ENCODE assay signal across 16 cellular contexts in genomic region chr13:70613295-70613694, GRCh38.
A peak's percentile ranks its signal among the peaks of the same experiment; 100 is the strongest.
DNase-seq lines count a peak whose midpoint lies in the region; ATAC-seq, FAIRE-seq and TF ChIP-seq lines count a peak whose summit lies in the region.
"Had no signal": no experiment of that assay in that cellular context is flagged by ENCODE, and none has a peak within 500 bp of the region (broad histone marks: within the 10 kb centered on the region; RNA-seq: fewer than 3 reads in every experiment).

No MANE protein-coding gene starts in this region.

- H3K18ac ChIP-seq in mesenchymal stem cell (ENCODE audit: low read depth in 1 of 2, low read length in 2 of 2): no peak overlapping the region

- no peak overlapping the region for H2BK15ac ChIP-seq in mesenchymal stem cell (ENCODE audit: low read depth, poor library complexity, severe bottlenecking)

- no peaks in the 10 kb centered on the region for H3K27me3 ChIP-seq in mesenchymal stem cell (ENCODE audit: control insufficient read depth in 1 of 2, insufficient read depth in 1 of 2, low read length in 2 of 2)
- H3K27me3 ChIP-seq: heart left ventricle had no signal

- no peak overlapping the region for H3K27ac ChIP-seq in mesenchymal stem cell (ENCODE audit: low read length, poor library complexity, severe bottlenecking)
- H3K27ac ChIP-seq: heart left ventricle had no signal

- no peaks in the 10 kb centered on the region for H3K36me3 ChIP-seq in mesenchymal stem cell (ENCODE audit: control insufficient read depth in 1 of 2, insufficient read depth in 2 of 2, low read depth in 1 of 2, low read length in 2 of 2)
- H3K36me3 ChIP-seq: HAP-1, heart left ventricle had no signal

- no peaks in the 10 kb centered on the region for H3K4me1 ChIP-seq in mesenchymal stem cell (ENCODE audit: control insufficient read depth, insufficient read depth, low read depth, low read length)
- H3K4me1 ChIP-seq: HAP-1, heart left ventricle had no signal

- H3K4me2 ChIP-seq in mesenchymal stem cell (ENCODE audit: low read length, poor library complexity, severe bottlenecking): no peak overlapping the region

- no peak overlapping the region for H3K4me3 ChIP-seq in mesenchymal stem cell (ENCODE audit: insufficient read depth in 1 of 2, low read depth in 1 of 2, low read length in 2 of 2)
- H3K4me3 ChIP-seq: HAP-1, heart left ventricle had no signal

- peak; percentile 2 for TF ChIP-seq CTCF in GM10266 (IDR thresholded peaks at IDR 0.05; ENCODE audit: control insufficient read depth, insufficient read depth, low read depth, missing control alignments)

- DNase-seq in GM10266 (ENCODE audit: extremely low spot score): no peak
- DNase-seq in NCI-H1417 treated with DMSO at 0.1 percent for 48 hours (lab: John Stamatoyannopoulos, UW): peak; percentile 8
- DNase-seq in mesenchymal stem cell: peak; percentile 13
- DNase-seq in activated CD8-positive, alpha-beta memory T cell treated with anti-CD3 and anti-CD28 coated beads, Interleukin-2, amount 50 U/mL, for 4 hours: no peak
- no peak for DNase-seq in stimulated activated CD4-positive, alpha-beta T cell treated with anti-CD3 and anti-CD28 coated beads, Interleukin-1b, Interleukin-23, amount 100 ng/mL, for 48 hours
- DNase-seq: activated CD4-positive, alpha-beta T cell treated with anti-CD3 and anti-CD28 coated beads for 1 hour; activated gamma-delta T cell; heart left ventricle; midbrain; NCI-H1436; Right ventricle myocardium superior; small intestine had no signal

- no peak overlapping the region for H3K14ac ChIP-seq in mesenchymal stem cell (ENCODE audit: low read length in 2 of 2)

- H3K79me1 ChIP-seq in mesenchymal stem cell (replicated peaks; ENCODE audit: low read length, poor library complexity, severe bottlenecking): no peaks in the 10 kb centered on the region

- no peak overlapping the region for H3K4ac ChIP-seq in mesenchymal stem cell (ENCODE audit: low read depth in 1 of 2, low read length in 2 of 2)

- no peak overlapping the region for H3K9ac ChIP-seq in mesenchymal stem cell (ENCODE audit: low read length)

- peak; percentile 54 for FAIRE-seq in TTC549 (lab: Jason Lieb, UNC)
- FAIRE-seq: small intestine had no signal

- no peak overlapping the region for H2AK5ac ChIP-seq in mesenchymal stem cell (ENCODE audit: low read length, severe bottlenecking)

- WGBS in mesenchymal stem cell: no CpG with 5 or more reads among the region's 1 CpG

- H2AFZ ChIP-seq in mesenchymal stem cell (ENCODE audit: low read depth, low read length): no peak overlapping the region

- H2BK5ac ChIP-seq in mesenchymal stem cell (ENCODE audit: low read depth, low read length, poor library complexity, severe bottlenecking): no peak overlapping the region

- H3K23ac ChIP-seq in mesenchymal stem cell (ENCODE audit: low read length in 2 of 2): no peak overlapping the region

- no peak overlapping the region for H2BK12ac ChIP-seq in mesenchymal stem cell (ENCODE audit: low read length in 2 of 2)

- ATAC-seq in HG03045 (IDR thresholded peaks at IDR 0.05; ENCODE audit: unreplicated experiment) (no peak), HG03565 (IDR thresholded peaks at IDR 0.05; ENCODE audit: unreplicated experiment) (no peak)
- ATAC-seq: heart left ventricle had no signal

- H4K8ac ChIP-seq in mesenchymal stem cell (ENCODE audit: low read length): no peak overlapping the region

- no peak overlapping the region for H4K91ac ChIP-seq in mesenchymal stem cell (ENCODE audit: low read length)

- H2BK120ac ChIP-seq in mesenchymal stem cell (ENCODE audit: low read depth, low read length): no peak overlapping the region

- no peaks in the 10 kb centered on the region for H3K9me3 ChIP-seq in mesenchymal stem cell (ENCODE audit: control insufficient read depth, low read length)
- H3K9me3 ChIP-seq: HAP-1, heart left ventricle had no signal

Comparison
In these comparisons a context has a peak if more than half of its experiments do, and no peak if none do; other contexts are left out.
1. DNase-seq: peak in NCI-H1417 treated with DMSO at 0.1 percent for 48 hours (single experiment) and mesenchymal stem cell (single experiment); none in GM10266 (single experiment), activated CD8-positive, alpha-beta memory T cell treated with anti-CD3 and anti-CD28 coated beads, Interleukin-2, amount 50 U/mL, for 4 hours (single experiment) and stimulated activated CD4-positive, alpha-beta T cell treated with anti-CD3 and anti-CD28 coated beads, Interleukin-1b, Interleukin-23, amount 100 ng/mL, for 48 hours (single experiment).